1 cellular context compared by ENCODE assay signal in genomic region chr1:42962641-42963377, GRCh38.
TF ChIP-seq lines count a peak whose summit lies in the region.

No MANE protein-coding gene starts in this region.

TF ChIP-seq in SK-N-SH, 30 proteins besides CTCF, POLR2A, EP300 and RAD21 (continued from another document):
- no peak for TF ChIP-seq REST (IDR thresholded peaks at IDR 0.05; ENCODE audit: low read depth, low read length)
- TF ChIP-seq CHD2 (IDR thresholded peaks at IDR 0.05; ENCODE audit: low read length, partially characterized antibody), result no peak
- TF ChIP-seq SIN3A (IDR thresholded peaks at IDR 0.05; ENCODE audit: borderline replicate concordance, low read depth, low read length), result no peak
- no peak for TF ChIP-seq NFIC (IDR thresholded peaks at IDR 0.05; ENCODE audit: borderline replicate concordance)
- no peak for TF ChIP-seq RXRA (IDR thresholded peaks at IDR 0.05; ENCODE audit: borderline replicate concordance, low read depth)
- TF ChIP-seq TEAD4 (IDR thresholded peaks at IDR 0.05; ENCODE audit: borderline replicate concordance, insufficient read depth), result no peak
- TF ChIP-seq PBX3 (IDR thresholded peaks at IDR 0.05), result no peak
- no peak for TF ChIP-seq MEF2A (IDR thresholded peaks at IDR 0.05; ENCODE audit: borderline replicate concordance, low read depth)
